Comparison of ENCODE assay signal across 9 cellular contexts in genomic region chr16:8866884-8867482, GRCh38. TPM values are rescaled to one million over a fixed set of nuclear protein-coding genes. Genes with fewer than 3 reads are reported as not detected.
DNase-seq lines count a peak whose midpoint lies in the region; ATAC-seq and TF ChIP-seq lines count a peak whose summit lies in the region.
"Had no signal": no experiment of that assay in that cellular context is flagged by ENCODE, and none has a peak within 500 bp of the region (broad histone marks: within the 10 kb centered on the region; RNA-seq: fewer than 3 reads in every experiment).

No MANE protein-coding gene starts in this region.

- peak overlapping the region; percentile 69; the same call in 1 of the 2 replicates for H2AFZ ChIP-seq in GM23248

- TF ChIP-seq CTCF in VCaP (conservative IDR thresholded peaks at IDR 0.05) (no peak), foreskin keratinocyte (conservative IDR thresholded peaks at IDR 0.05) (no peak)

- H3K9ac ChIP-seq in GM23248 (peak overlapping the region; percentile 89), skeletal muscle satellite cell (ENCODE audit: low read depth, low read length) (peak overlapping the region; percentile 84)

- ATAC-seq in foreskin keratinocyte, result no peak
- no peak for ATAC-seq in HG03108 (IDR thresholded peaks at IDR 0.05; ENCODE audit: unreplicated experiment)

- no peaks in the 10 kb centered on the region for H3K9me2 ChIP-seq in GM23248 (ENCODE audit: insufficient read depth)

- H3K4me2 ChIP-seq in GM23248 (ENCODE audit: unreplicated experiment), result peak overlapping the region; percentile 100
- H3K4me2 ChIP-seq in skeletal muscle satellite cell (ENCODE audit: low read length), result peak overlapping the region; percentile 89

- peak overlapping the region; percentile 84 for H3K27ac ChIP-seq in GM23248
- H3K27ac ChIP-seq in VCaP, result peak overlapping the region; percentile 71
- H3K27ac ChIP-seq in foreskin keratinocyte, result peak overlapping the region; percentile 75

- H3K4me1 ChIP-seq in GM23248 (ENCODE audit: insufficient read depth), result peaks cover 23% of the 10 kb centered on the region
- H3K4me1 ChIP-seq in foreskin keratinocyte, result peaks cover 13% of the 10 kb centered on the region
- H3K4me1 ChIP-seq in skeletal muscle satellite cell (ENCODE audit: control insufficient read depth, insufficient read depth, low read length), result peaks cover 42% of the 10 kb centered on the region

- DNase-seq in GM23248, result peak; percentile 64
- no peak for DNase-seq in foreskin keratinocyte
- DNase-seq in SIG-M5 treated with dmso at 0.1 percent for 504 hours (lab: John Stamatoyannopoulos, UW; ENCODE audit: unreplicated experiment), result no peak
- DNase-seq in KBM-7, result no peak
- DNase-seq in NCI-H774 (lab: John Stamatoyannopoulos, UW), result no peak

- peaks cover 2% of the 10 kb centered on the region; the same call in 1 of the 2 replicates for H4K20me1 ChIP-seq in GM23248 (ENCODE audit: insufficient read depth)

- H3K79me2 ChIP-seq in GM23248 (ENCODE audit: insufficient read depth), result peaks cover 62% of the 10 kb centered on the region

- in situ Hi-C loops in GM23248 (cut with MboI) (no loop called here), KBM-7 (cut with MboI; ENCODE audit: low pct_unique_long_range_greater_than_20kb, low sequenced_read_pairs) (no loop called here)

- H3F3A ChIP-seq in GM23248 (ENCODE audit: insufficient read depth), result peaks cover 34% of the 10 kb centered on the region

- 3 to 4% methylated on average over 27 to 28 of the region's 32 CpGs for WGBS in GM23248 (ENCODE audit: low coverage in 1 of 2, low lambda C conversion rate in 2 of 2, missing lambda C conversion rate in 2 of 2), 2 experiments

- H3K4me3 ChIP-seq in GM23248 (peak overlapping the region; percentile 97), skeletal muscle satellite cell (ENCODE audit: low read length) (peak overlapping the region; percentile 80)

- no peaks in the 10 kb centered on the region for H3K9me3 ChIP-seq in GM23248 (ENCODE audit: low read depth)
- no peaks in the 10 kb centered on the region for H3K9me3 ChIP-seq in skeletal muscle satellite cell (replicated peaks; ENCODE audit: low read length)

- H3K27me3 ChIP-seq in GM23248 (replicated peaks; ENCODE audit: insufficient read depth) (no peaks in the 10 kb centered on the region), foreskin keratinocyte (no peaks in the 10 kb centered on the region), skeletal muscle satellite cell (ENCODE audit: control insufficient read depth, insufficient read depth, low read length) (no peaks in the 10 kb centered on the region)

- H3K36me3 ChIP-seq in GM23248 (ENCODE audit: low read depth) (no peaks in the 10 kb centered on the region), skeletal muscle satellite cell (ENCODE audit: insufficient read depth, low read length) (no peaks in the 10 kb centered on the region)

RNA-seq across cellular contexts. Expression of gene CARHSP1, which starts 1.8 kb away (rescaled TPM):
- 129 and 143 TPM in 2 replicates for total RNA-seq in GM23248 (2014; rRNA removed; shearing (Covaris generic))
- 150 and 156 TPM in 2 replicates for polyA plus RNA-seq in GM23248 (2016; fragmentation: Nextera tagmentation; extraction: Ambion mirVana)
- total RNA-seq in foreskin keratinocyte, result 209 and 212 TPM in 2 replicates
- 285 and 287 TPM in 2 replicates for polyA plus RNA-seq in foreskin keratinocyte
- total RNA-seq in skeletal muscle satellite cell (2012; rRNA removed), result 90.2 and 93.9 TPM in 2 replicates

RNA-seq across cellular contexts. Expression of gene LITAFD, which starts 15.2 kb away (rescaled TPM):
- total RNA-seq in GM23248 (2014; rRNA removed; shearing (Covaris generic)), result not detected in 2 replicates
- polyA plus RNA-seq in GM23248 (2016; fragmentation: Nextera tagmentation; extraction: Ambion mirVana) (not detected in 2 replicates), foreskin keratinocyte (not detected in 2 replicates)
- not detected in 2 replicates for total RNA-seq in foreskin keratinocyte
- not detected in 2 replicates for total RNA-seq in skeletal muscle satellite cell (2012; rRNA removed)
- total RNA-seq: mesenteric fat pad had no signal
